In the genomic region with DNA sequence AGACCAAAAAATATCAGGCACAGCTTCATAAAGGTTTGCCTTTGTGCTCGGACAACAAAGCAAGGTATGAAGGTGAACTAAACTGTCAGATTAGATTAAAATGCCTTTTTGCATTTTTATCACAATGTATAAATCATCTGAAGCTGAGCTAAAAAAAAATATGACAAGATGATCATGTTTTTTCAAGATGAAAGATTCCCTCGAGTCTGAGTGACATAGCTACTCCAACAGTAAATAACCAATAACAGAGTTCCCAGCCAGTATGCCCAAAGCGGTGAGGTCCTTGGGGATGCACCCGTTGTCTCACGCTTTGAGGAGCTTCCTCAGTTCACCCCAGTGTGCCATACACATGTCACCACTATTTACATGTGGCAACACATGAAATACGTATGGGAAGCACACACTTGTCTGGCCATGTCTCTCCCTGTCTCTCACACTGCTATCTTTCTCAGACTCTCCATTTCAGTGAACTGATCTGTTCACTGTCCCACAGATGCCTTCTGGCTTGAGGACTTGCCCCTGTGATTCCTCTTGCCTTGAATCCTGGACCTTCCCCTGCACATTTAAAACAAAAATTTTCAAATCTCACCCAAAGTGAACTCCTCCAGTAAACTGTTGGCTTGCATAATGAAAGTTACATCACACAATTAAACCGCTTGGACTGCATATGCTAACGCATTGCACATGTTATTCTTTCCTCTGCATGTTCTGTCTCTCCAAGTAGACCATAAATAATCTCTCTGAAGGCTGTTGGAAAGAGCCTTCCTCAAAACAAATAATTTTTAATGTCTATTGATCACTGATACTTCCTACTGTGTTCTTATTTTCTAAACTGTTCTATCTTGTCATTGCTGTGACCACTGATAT, we compare ENCODE assay signal across 1 cellular context.
A peak's percentile ranks its signal among the peaks of the same experiment; 100 is the strongest.
TF ChIP-seq lines count a peak whose summit lies in the region.

No MANE protein-coding gene starts in this region.

TF ChIP-seq in K562, 482 proteins besides CTCF, POLR2A, EP300 and RAD21 (continued from another document and continues in another):
- TF ChIP-seq, protein P1, sequence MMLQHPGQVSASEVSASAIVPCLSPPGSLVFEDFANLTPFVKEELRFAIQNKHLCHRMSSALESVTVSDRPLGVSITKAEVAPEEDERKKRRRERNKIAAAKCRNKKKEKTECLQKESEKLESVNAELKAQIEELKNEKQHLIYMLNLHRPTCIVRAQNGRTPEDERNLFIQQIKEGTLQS (IDR thresholded peaks at IDR 0.05) = peak; percentile 92
- TF ChIP-seq, protein P1 (CRISPR knock-in tag; conservative IDR thresholded peaks at IDR 0.05) = no peak
- TF ChIP-seq HOXB6 (CRISPR knock-in tag; IDR thresholded peaks at IDR 0.05; ENCODE audit: borderline replicate concordance) (0 out of 2 replicates have a peak, but pooled peaks have one; percentile 45), MTA3 (IDR thresholded peaks at IDR 0.05; ENCODE audit: borderline replicate concordance) (peak; percentile 21; the same call in 1 of the 2 replicates), MEIS2 (IDR thresholded peaks at IDR 0.05; ENCODE audit: partially characterized antibody) (peak; percentile 68), MYC (IDR thresholded peaks at IDR 0.05; ENCODE audit: low read depth, low read length) (peak; percentile 38), MYC (CRISPR knock-in tag; IDR thresholded peaks at IDR 0.05; ENCODE audit: borderline replicate concordance, low read depth) (no peak), HDGF (IDR thresholded peaks at IDR 0.05) (0 out of 2 replicates have a peak, but pooled peaks have one; percentile 74), SMARCB1 (IDR thresholded peaks at IDR 0.05; ENCODE audit: insufficient read length, low read depth) (no peak), ZNF408 (CRISPR knock-in tag; IDR thresholded peaks at IDR 0.05; ENCODE audit: low read depth) (no peak), ARID1B (IDR thresholded peaks at IDR 0.05) (no peak; the same call in 1 of the 2 replicates), TRIM24 (IDR thresholded peaks at IDR 0.05) (peak; percentile 12 to 32; a peak in 1 of 4 replicates), DMBX1 (CRISPR knock-in tag; IDR thresholded peaks at IDR 0.05; ENCODE audit: borderline replicate concordance) (0 out of 2 replicates have a peak, but pooled peaks have one; percentile 37), NR3C1 (CRISPR knock-in tag; IDR thresholded peaks at IDR 0.05) (no peak), C11orf30 (IDR thresholded peaks at IDR 0.05; ENCODE audit: low read depth) (peak; percentile 12; the same call in 1 of the 2 replicates), NFXL1 (CRISPR knock-in tag; IDR thresholded peaks at IDR 0.05) (no peak), CEBPB (tag; IDR thresholded peaks at IDR 0.05) (peak; percentile 96)
- TF ChIP-seq, protein P2, sequence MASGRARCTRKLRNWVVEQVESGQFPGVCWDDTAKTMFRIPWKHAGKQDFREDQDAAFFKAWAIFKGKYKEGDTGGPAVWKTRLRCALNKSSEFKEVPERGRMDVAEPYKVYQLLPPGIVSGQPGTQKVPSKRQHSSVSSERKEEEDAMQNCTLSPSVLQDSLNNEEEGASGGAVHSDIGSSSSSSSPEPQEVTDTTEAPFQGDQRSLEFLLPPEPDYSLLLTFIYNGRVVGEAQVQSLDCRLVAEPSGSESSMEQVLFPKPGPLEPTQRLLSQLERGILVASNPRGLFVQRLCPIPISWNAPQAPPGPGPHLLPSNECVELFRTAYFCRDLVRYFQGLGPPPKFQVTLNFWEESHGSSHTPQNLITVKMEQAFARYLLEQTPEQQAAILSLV (tag; IDR thresholded peaks at IDR 0.05) = peak; percentile 48
- TF ChIP-seq, protein P3, sequence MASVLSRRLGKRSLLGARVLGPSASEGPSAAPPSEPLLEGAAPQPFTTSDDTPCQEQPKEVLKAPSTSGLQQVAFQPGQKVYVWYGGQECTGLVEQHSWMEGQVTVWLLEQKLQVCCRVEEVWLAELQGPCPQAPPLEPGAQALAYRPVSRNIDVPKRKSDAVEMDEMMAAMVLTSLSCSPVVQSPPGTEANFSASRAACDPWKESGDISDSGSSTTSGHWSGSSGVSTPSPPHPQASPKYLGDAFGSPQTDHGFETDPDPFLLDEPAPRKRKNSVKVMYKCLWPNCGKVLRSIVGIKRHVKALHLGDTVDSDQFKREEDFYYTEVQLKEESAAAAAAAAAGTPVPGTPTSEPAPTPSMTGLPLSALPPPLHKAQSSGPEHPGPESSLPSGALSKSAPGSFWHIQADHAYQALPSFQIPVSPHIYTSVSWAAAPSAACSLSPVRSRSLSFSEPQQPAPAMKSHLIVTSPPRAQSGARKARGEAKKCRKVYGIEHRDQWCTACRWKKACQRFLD (CRISPR knock-in tag; IDR thresholded peaks at IDR 0.05) = peak; percentile 58; the same call in 1 of the 2 replicates
- TF ChIP-seq, protein P4, sequence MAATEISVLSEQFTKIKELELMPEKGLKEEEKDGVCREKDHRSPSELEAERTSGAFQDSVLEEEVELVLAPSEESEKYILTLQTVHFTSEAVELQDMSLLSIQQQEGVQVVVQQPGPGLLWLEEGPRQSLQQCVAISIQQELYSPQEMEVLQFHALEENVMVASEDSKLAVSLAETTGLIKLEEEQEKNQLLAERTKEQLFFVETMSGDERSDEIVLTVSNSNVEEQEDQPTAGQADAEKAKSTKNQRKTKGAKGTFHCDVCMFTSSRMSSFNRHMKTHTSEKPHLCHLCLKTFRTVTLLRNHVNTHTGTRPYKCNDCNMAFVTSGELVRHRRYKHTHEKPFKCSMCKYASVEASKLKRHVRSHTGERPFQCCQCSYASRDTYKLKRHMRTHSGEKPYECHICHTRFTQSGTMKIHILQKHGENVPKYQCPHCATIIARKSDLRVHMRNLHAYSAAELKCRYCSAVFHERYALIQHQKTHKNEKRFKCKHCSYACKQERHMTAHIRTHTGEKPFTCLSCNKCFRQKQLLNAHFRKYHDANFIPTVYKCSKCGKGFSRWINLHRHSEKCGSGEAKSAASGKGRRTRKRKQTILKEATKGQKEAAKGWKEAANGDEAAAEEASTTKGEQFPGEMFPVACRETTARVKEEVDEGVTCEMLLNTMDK (IDR thresholded peaks at IDR 0.05; ENCODE audit: borderline replicate concordance, insufficient read depth, low read depth, low read length, poor library complexity, severe bottlenecking) = no peak
- TF ChIP-seq, protein P5, sequence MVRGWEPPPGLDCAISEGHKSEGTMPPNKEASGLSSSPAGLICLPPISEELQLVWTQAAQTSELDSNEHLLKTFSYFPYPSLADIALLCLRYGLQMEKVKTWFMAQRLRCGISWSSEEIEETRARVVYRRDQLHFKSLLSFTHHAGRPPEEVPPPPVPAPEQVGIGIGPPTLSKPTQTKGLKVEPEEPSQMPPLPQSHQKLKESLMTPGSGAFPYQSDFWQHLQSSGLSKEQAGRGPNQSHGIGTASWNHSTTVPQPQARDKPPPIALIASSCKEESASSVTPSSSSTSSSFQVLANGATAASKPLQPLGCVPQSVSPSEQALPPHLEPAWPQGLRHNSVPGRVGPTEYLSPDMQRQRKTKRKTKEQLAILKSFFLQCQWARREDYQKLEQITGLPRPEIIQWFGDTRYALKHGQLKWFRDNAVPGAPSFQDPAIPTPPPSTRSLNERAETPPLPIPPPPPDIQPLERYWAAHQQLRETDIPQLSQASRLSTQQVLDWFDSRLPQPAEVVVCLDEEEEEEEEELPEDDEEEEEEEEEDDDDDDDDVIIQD (CRISPR knock-in tag; IDR thresholded peaks at IDR 0.05) = no peak
- TF ChIP-seq, protein P6, sequence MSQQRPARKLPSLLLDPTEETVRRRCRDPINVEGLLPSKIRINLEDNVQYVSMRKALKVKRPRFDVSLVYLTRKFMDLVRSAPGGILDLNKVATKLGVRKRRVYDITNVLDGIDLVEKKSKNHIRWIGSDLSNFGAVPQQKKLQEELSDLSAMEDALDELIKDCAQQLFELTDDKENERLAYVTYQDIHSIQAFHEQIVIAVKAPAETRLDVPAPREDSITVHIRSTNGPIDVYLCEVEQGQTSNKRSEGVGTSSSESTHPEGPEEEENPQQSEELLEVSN (IDR thresholded peaks at IDR 0.05; ENCODE audit: borderline replicate concordance in 1 of 2, extremely low read depth in 1 of 2, insufficient read depth in 1 of 2, insufficient read length in 1 of 2, low read depth in 1 of 2, low read length in 1 of 2, poor library complexity in 1 of 2, severe bottlenecking in 1 of 2) = peak in 1 of 2 experiments; percentile 9
- TF ChIP-seq, protein P7, sequence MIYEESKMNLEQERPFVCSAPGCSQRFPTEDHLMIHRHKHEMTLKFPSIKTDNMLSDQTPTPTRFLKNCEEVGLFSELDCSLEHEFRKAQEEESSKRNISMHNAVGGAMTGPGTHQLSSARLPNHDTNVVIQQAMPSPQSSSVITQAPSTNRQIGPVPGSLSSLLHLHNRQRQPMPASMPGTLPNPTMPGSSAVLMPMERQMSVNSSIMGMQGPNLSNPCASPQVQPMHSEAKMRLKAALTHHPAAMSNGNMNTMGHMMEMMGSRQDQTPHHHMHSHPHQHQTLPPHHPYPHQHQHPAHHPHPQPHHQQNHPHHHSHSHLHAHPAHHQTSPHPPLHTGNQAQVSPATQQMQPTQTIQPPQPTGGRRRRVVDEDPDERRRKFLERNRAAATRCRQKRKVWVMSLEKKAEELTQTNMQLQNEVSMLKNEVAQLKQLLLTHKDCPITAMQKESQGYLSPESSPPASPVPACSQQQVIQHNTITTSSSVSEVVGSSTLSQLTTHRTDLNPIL (CRISPR knock-in tag; IDR thresholded peaks at IDR 0.05) = 0 out of 2 replicates have a peak, but pooled peaks have one; percentile 42
- TF ChIP-seq, protein P8, sequence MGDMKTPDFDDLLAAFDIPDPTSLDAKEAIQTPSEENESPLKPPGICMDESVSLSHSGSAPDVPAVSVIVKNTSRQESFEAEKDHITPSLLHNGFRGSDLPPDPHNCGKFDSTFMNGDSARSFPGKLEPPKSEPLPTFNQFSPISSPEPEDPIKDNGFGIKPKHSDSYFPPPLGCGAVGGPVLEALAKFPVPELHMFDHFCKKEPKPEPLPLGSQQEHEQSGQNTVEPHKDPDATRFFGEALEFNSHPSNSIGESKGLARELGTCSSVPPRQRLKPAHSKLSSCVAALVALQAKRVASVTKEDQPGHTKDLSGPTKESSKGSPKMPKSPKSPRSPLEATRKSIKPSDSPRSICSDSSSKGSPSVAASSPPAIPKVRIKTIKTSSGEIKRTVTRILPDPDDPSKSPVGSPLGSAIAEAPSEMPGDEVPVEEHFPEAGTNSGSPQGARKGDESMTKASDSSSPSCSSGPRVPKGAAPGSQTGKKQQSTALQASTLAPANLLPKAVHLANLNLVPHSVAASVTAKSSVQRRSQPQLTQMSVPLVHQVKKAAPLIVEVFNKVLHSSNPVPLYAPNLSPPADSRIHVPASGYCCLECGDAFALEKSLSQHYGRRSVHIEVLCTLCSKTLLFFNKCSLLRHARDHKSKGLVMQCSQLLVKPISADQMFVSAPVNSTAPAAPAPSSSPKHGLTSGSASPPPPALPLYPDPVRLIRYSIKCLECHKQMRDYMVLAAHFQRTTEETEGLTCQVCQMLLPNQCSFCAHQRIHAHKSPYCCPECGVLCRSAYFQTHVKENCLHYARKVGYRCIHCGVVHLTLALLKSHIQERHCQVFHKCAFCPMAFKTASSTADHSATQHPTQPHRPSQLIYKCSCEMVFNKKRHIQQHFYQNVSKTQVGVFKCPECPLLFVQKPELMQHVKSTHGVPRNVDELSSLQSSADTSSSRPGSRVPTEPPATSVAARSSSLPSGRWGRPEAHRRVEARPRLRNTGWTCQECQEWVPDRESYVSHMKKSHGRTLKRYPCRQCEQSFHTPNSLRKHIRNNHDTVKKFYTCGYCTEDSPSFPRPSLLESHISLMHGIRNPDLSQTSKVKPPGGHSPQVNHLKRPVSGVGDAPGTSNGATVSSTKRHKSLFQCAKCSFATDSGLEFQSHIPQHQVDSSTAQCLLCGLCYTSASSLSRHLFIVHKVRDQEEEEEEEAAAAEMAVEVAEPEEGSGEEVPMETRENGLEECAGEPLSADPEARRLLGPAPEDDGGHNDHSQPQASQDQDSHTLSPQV (IDR thresholded peaks at IDR 0.05) = 0 out of 2 replicates have a peak, but pooled peaks have one; percentile 29
- TF ChIP-seq, protein P9, sequence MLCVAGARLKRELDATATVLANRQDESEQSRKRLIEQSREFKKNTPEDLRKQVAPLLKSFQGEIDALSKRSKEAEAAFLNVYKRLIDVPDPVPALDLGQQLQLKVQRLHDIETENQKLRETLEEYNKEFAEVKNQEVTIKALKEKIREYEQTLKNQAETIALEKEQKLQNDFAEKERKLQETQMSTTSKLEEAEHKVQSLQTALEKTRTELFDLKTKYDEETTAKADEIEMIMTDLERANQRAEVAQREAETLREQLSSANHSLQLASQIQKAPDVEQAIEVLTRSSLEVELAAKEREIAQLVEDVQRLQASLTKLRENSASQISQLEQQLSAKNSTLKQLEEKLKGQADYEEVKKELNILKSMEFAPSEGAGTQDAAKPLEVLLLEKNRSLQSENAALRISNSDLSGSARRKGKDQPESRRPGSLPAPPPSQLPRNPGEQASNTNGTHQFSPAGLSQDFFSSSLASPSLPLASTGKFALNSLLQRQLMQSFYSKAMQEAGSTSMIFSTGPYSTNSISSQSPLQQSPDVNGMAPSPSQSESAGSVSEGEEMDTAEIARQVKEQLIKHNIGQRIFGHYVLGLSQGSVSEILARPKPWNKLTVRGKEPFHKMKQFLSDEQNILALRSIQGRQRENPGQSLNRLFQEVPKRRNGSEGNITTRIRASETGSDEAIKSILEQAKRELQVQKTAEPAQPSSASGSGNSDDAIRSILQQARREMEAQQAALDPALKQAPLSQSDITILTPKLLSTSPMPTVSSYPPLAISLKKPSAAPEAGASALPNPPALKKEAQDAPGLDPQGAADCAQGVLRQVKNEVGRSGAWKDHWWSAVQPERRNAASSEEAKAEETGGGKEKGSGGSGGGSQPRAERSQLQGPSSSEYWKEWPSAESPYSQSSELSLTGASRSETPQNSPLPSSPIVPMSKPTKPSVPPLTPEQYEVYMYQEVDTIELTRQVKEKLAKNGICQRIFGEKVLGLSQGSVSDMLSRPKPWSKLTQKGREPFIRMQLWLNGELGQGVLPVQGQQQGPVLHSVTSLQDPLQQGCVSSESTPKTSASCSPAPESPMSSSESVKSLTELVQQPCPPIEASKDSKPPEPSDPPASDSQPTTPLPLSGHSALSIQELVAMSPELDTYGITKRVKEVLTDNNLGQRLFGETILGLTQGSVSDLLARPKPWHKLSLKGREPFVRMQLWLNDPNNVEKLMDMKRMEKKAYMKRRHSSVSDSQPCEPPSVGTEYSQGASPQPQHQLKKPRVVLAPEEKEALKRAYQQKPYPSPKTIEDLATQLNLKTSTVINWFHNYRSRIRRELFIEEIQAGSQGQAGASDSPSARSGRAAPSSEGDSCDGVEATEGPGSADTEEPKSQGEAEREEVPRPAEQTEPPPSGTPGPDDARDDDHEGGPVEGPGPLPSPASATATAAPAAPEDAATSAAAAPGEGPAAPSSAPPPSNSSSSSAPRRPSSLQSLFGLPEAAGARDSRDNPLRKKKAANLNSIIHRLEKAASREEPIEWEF (CRISPR knock-in tag; IDR thresholded peaks at IDR 0.05) = peak; percentile 35; the same call in 1 of the 2 replicates
